8 cellular contexts compared by ENCODE assay signal in the genomic region with DNA sequence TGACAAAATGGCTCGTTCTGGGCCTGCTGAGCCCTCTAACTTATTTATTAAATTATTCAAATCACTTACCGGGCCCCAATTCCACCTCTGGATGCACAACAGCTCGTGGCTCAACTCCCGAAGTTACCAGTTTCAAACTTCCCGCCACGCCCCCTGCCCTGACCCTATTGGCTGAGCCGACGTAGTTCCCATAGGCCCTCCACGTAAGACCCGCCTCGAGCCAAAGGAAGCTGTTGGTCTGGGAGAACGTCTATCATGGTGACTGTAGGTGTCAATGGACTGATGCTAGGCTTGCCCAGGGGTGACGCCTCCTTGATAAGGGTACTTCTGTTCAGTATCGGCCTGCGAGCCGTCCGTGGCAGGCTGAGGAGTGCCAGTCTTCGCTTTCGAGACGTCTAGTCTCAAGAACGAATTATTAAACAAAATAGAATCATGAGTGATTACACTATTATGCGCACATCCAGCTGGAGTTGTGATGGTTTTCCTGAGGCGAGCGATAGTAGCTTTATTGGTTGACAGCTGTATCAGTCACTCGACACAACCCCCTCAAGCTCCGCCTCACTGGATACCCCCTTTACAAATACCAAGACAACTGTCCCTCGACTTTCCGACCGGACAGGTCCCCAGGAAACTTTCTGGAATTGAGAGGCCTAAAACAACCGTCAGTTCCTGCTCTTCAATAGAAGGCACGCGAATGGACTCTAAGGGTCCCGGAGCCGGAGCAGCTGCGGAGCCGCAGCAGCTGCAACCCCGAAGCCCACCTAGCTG. TPM values are rescaled to one million over a fixed set of nuclear protein-coding genes. Genes with fewer than 3 reads are reported as not detected.
A peak's percentile ranks its signal among the peaks of the same experiment; 100 is the strongest.
DNase-seq lines count a peak whose midpoint lies in the region; ATAC-seq and TF ChIP-seq lines count a peak whose summit lies in the region.

A gene (minus strand): TSS at position 134 of the 768 bp plus-strand sequence. CDS start 334 bp downstream, outside the sequence.

- H3K9me2 ChIP-seq in SU-DHL-6 (replicated peaks; ENCODE audit: insufficient read depth, low read length) = no peaks in the 10 kb centered on the region

- peaks cover 37% of the 10 kb centered on the region for H3K4me1 Mint-ChIP-seq in activated naive CD8-positive, alpha-beta T cell treated with anti-CD3 and anti-CD28 coated beads, Interleukin-2, amount 10 ng/mL, durations not matched to agents 7 days and 5 days
- H3K4me1 Mint-ChIP-seq in osteocyte (ENCODE audit: unreplicated experiment) = peaks cover 34% of the 10 kb centered on the region

- peak within 1 kb of the TSS; percentile 93 for H3K9ac ChIP-seq in SU-DHL-6 (ENCODE audit: low read length)

- no peaks in the 10 kb centered on the region for H3K9me3 Mint-ChIP-seq in activated naive CD8-positive, alpha-beta T cell treated with anti-CD3 and anti-CD28 coated beads, Interleukin-2, amount 10 ng/mL, durations not matched to agents 7 days and 5 days
- no peaks in the 10 kb centered on the region for H3K9me3 Mint-ChIP-seq in osteocyte (ENCODE audit: unreplicated experiment)

- ATAC-seq in HG02678 (IDR thresholded peaks at IDR 0.05; ENCODE audit: unreplicated experiment) = peak; percentile 58
- peak; percentile 55 for ATAC-seq in activated naive CD8-positive, alpha-beta T cell treated with anti-CD3 and anti-CD28 coated beads, Interleukin-2, amount 10 ng/mL, durations not matched to agents 7 days and 5 days (ENCODE audit: low read depth)

- H2AFZ ChIP-seq in SU-DHL-6 (ENCODE audit: low read depth, low read length, severe bottlenecking) = peak within 1 kb of the TSS; percentile 65

- H3K4me3 ChIP-seq in SU-DHL-6 (ENCODE audit: insufficient read depth, low read length, poor library complexity, severe bottlenecking) (peak within 1 kb of the TSS; percentile 87), thyroid gland (replicated peaks in 1 of 3) (peak within 1 kb of the TSS; percentile 9 to 55 (median 24))

- WGBS in thyroid gland, 2 donors = 0 to 1% methylated on average over 29 to 30 of the region's 37 CpGs

- no peaks in the 10 kb centered on the region for H3K27me3 ChIP-seq in SU-DHL-6 (ENCODE audit: low read length)
- no peaks in the 10 kb centered on the region for H3K27me3 ChIP-seq in thyroid gland

- H3K36me3 ChIP-seq in SU-DHL-6 (ENCODE audit: low read length) (no peaks in the 10 kb centered on the region), thyroid gland (peaks cover 8 to 9% of the 10 kb centered on the region in 2 donors)

- no peaks in the 10 kb centered on the region for H3K9me3 ChIP-seq in SU-DHL-6 (ENCODE audit: insufficient read depth, low read length)
- no peaks in the 10 kb centered on the region for H3K9me3 ChIP-seq in thyroid gland

- intact Hi-C loops in head of caudate nucleus (cut with DNase I) (no loop called here), thyroid gland (cut with DNase I) (no loop called here)

- POLR2A ChIA-PET in activated naive CD8-positive, alpha-beta T cell treated with anti-CD3 and anti-CD28 coated beads, Interleukin-2, amount 10 ng/mL, durations not matched to agents 7 days and 5 days (lab: Charles Lee) = interaction anchor here (0.6 to 7.2 kb wide), 37 partner anchors 9 to 1232 kb away, joined by 3 to 106 read pairs (median 5); a partner anchor contains a TSS

- peaks cover 10 to 12% of the 10 kb centered on the region in 2 donors for H3K4me1 ChIP-seq in thyroid gland

- DNase-seq in NCI-H128 (lab: John Stamatoyannopoulos, UW; ENCODE audit: unreplicated experiment) = peak; percentile 98
- peak; percentile 86 for DNase-seq in activated naive CD8-positive, alpha-beta T cell treated with anti-CD3 and anti-CD28 coated beads, Interleukin-2, amount 10 ng/mL, durations not matched to agents 7 days and 5 days
- peak; percentile 84 to 99 (median 96) for DNase-seq in head of caudate nucleus
- peak; percentile 96 for DNase-seq in osteocyte (ENCODE audit: extremely low spot score, unreplicated experiment)
- DNase-seq in thyroid gland = peak; percentile 97

- H4K20me1 ChIP-seq in SU-DHL-6 (ENCODE audit: low read depth, low read length) = no peaks in the 10 kb centered on the region

- H3F3A ChIP-seq in SU-DHL-6 (ENCODE audit: insufficient read depth) = 0 out of 2 replicates have a peak, but pooled peaks cover 4% of the 10 kb centered on the region

- peak; percentile 62 for TF ChIP-seq POLR2A in GM10847 (IDR thresholded peaks at IDR 0.05; ENCODE audit: extremely low read depth, insufficient read length)
- peak in 1 of 2 donors; percentile 86 for TF ChIP-seq POLR2A in thyroid gland (IDR thresholded peaks at IDR 0.05)

- peak within 1 kb of the TSS; percentile 96 for H3K4me3 Mint-ChIP-seq in activated naive CD8-positive, alpha-beta T cell treated with anti-CD3 and anti-CD28 coated beads, Interleukin-2, amount 10 ng/mL, durations not matched to agents 7 days and 5 days
- H3K4me3 Mint-ChIP-seq in osteocyte (ENCODE audit: unreplicated experiment) = peak within 1 kb of the TSS; percentile 97

- H3K27ac ChIP-seq in SU-DHL-6 (ENCODE audit: low read depth, low read length) = peak within 1 kb of the TSS; percentile 83
- H3K27ac ChIP-seq in thyroid gland = peak within 1 kb of the TSS; percentile 76 to 96 (median 90)

- peaks cover 40% of the 10 kb centered on the region for H3K79me2 ChIP-seq in SU-DHL-6 (ENCODE audit: insufficient read depth, low read length)

- peak within 1 kb of the TSS; percentile 99 for H3K27ac Mint-ChIP-seq in activated naive CD8-positive, alpha-beta T cell treated with anti-CD3 and anti-CD28 coated beads, Interleukin-2, amount 10 ng/mL, durations not matched to agents 7 days and 5 days
- peak within 1 kb of the TSS; percentile 99 for H3K27ac Mint-ChIP-seq in osteocyte (ENCODE audit: unreplicated experiment)

- no peak for TF ChIP-seq CTCF in SU-DHL-6 (IDR thresholded peaks at IDR 0.05; ENCODE audit: insufficient read depth, low read length, poor library complexity, severe bottlenecking)
- no peak for TF ChIP-seq CTCF in osteocyte (IDR thresholded peaks at IDR 0.05)
- TF ChIP-seq CTCF in thyroid gland (IDR thresholded peaks at IDR 0.05) = no peak

- H3K4me2 ChIP-seq in SU-DHL-6 (ENCODE audit: low read depth, low read length, poor library complexity, severe bottlenecking) = peak within 1 kb of the TSS; percentile 73

- no peaks in the 10 kb centered on the region for H3K27me3 Mint-ChIP-seq in activated naive CD8-positive, alpha-beta T cell treated with anti-CD3 and anti-CD28 coated beads, Interleukin-2, amount 10 ng/mL, durations not matched to agents 7 days and 5 days
- H3K27me3 Mint-ChIP-seq in osteocyte (ENCODE audit: unreplicated experiment) = no peaks in the 10 kb centered on the region

- H3K36me3 Mint-ChIP-seq in activated naive CD8-positive, alpha-beta T cell treated with anti-CD3 and anti-CD28 coated beads, Interleukin-2, amount 10 ng/mL, durations not matched to agents 7 days and 5 days = peaks cover 34% of the 10 kb centered on the region
- H3K36me3 Mint-ChIP-seq in osteocyte (ENCODE audit: unreplicated experiment) = peaks cover 17% of the 10 kb centered on the region

RNA-seq across cellular contexts. Expression of the gene that starts here (rescaled TPM):
- 10 to 100 TPM; 76.7 to 85.2 TPM for total RNA-seq in activated naive CD8-positive, alpha-beta T cell treated with anti-CD3 and anti-CD28 coated beads, Interleukin-2, amount 10 ng/mL, durations not matched to agents 7 days and 5 days
- 8.0 and 9.2 TPM in 2 replicates for total RNA-seq in osteocyte
- total RNA-seq in thyroid gland = 1 to 10 TPM in 2 of 4 donors, under 1 TPM in 2; 0.73 to 1.3 (median 0.90) TPM

Comparison
In these comparisons a context has a peak if more than half of its experiments do, and no peak if none do; other contexts are left out.
1. Peak in every context shown above with its lines: DNase-seq, ATAC-seq, H3K4me3 ChIP-seq and H3K27ac ChIP-seq.